8 cellular contexts compared by ENCODE assay signal in genomic region chr12:1594045-1594294, GRCh38. TPM values are rescaled to one million over a fixed set of nuclear protein-coding genes. Genes with fewer than 3 reads are reported as not detected.
A peak's percentile ranks its signal among the peaks of the same experiment; 100 is the strongest.
DNase-seq lines count a peak whose midpoint lies in the region; ATAC-seq and TF ChIP-seq lines count a peak whose summit lies in the region.

No MANE protein-coding gene starts in this region.

- H3K36me3 Mint-ChIP-seq in activated T-cell treated with anti-CD3 and anti-CD28 coated beads, Interleukin-2, amount 50 U/mL, for 4 hours (ENCODE audit: insufficient read depth): peaks cover 6% of the 10 kb centered on the region

- ATAC-seq in HG02642 (IDR thresholded peaks at IDR 0.05; ENCODE audit: poor library complexity, unreplicated experiment): peak; percentile 56
- ATAC-seq in activated T-cell treated with anti-CD3 and anti-CD28 coated beads, Interleukin-2, amount 50 U/mL, for 4 hours: peak; percentile 58 to 59
- ATAC-seq in left cardiac atrium: peak; percentile 43 to 60
- peak; percentile 49 for ATAC-seq in sciatic nerve

- H3K27ac ChIP-seq in 22Rv1: peak overlapping the region; percentile 98

- no peaks in the 10 kb centered on the region for H3K9me3 Mint-ChIP-seq in activated T-cell treated with anti-CD3 and anti-CD28 coated beads, Interleukin-2, amount 50 U/mL, for 4 hours

- intact Hi-C loops in left cardiac atrium (cut with DNase I): loop anchor here in 1 of 2 donors (5.0 kb wide), 1 partner anchor 477 kb away; no protein-coding TSS in a partner anchor
- intact Hi-C loops in sciatic nerve (cut with DNase I): loop anchor here (5.0 kb wide), 1 partner anchor 467 kb away; no protein-coding TSS in a partner anchor

- H3K4me3 Mint-ChIP-seq in activated T-cell treated with anti-CD3 and anti-CD28 coated beads, Interleukin-2, amount 50 U/mL, for 4 hours: peak overlapping the region; percentile 95

- H3K4me1 Mint-ChIP-seq in activated T-cell treated with anti-CD3 and anti-CD28 coated beads, Interleukin-2, amount 50 U/mL, for 4 hours (ENCODE audit: low read depth): peaks cover 56% of the 10 kb centered on the region

- TF ChIP-seq CTCF in 22Rv1 (IDR thresholded peaks at IDR 0.05) (no peak), GM10266 (IDR thresholded peaks at IDR 0.05; ENCODE audit: control insufficient read depth, insufficient read depth, low read depth, missing control alignments) (no peak)

- DNase-seq in GM10266 (ENCODE audit: extremely low spot score) (peak; percentile 88), NCI-H1092 treated with DMSO at 0.1 percent for 48 hours (lab: John Stamatoyannopoulos, UW) (peak; percentile 57), left cardiac atrium (no peak), sciatic nerve (ENCODE audit: low spot score) (peak; percentile 85), cerebellar nuclear complex (lab: John Stamatoyannopoulos, UW) (no peak)
- DNase-seq in activated T-cell treated with anti-CD3 and anti-CD28 coated beads, Interleukin-2, amount 50 U/mL, for 4 hours: no peak

- no peaks in the 10 kb centered on the region for H3K27me3 Mint-ChIP-seq in activated T-cell treated with anti-CD3 and anti-CD28 coated beads, Interleukin-2, amount 50 U/mL, for 4 hours (ENCODE audit: low read depth)

RNA-seq across cellular contexts. Expression of gene FBXL14, which starts 0.4 kb away (rescaled TPM):
- 10 to 100 TPM; 22.8 to 25.2 (median 23.7) TPM for total RNA-seq in activated T-cell treated with anti-CD3 and anti-CD28 coated beads, Interleukin-2, amount 50 U/mL, for 4 hours
- total RNA-seq in left cardiac atrium: 1 to 10 TPM; 7.0 to 7.6 TPM
- total RNA-seq in sciatic nerve: 14.0 TPM

RNA-seq across cellular contexts. Expression of gene WNT5B, which starts 35.1 kb away (rescaled TPM):
- total RNA-seq in activated T-cell treated with anti-CD3 and anti-CD28 coated beads, Interleukin-2, amount 50 U/mL, for 4 hours: under 1 TPM in 1 of 3 donors, not detected in 2; 0.13 TPM
- 1 to 10 TPM; 1.8 to 5.0 TPM for total RNA-seq in left cardiac atrium
- 10.6 TPM for total RNA-seq in sciatic nerve

Comparison
In these comparisons a context has a peak if more than half of its experiments do, and no peak if none do; other contexts are left out.
1. DNase-seq: peak in GM10266 (single experiment), NCI-H1092 treated with DMSO at 0.1 percent for 48 hours (single experiment) and sciatic nerve (single experiment); none in activated T-cell treated with anti-CD3 and anti-CD28 coated beads, Interleukin-2, amount 50 U/mL, for 4 hours (single experiment), left cardiac atrium (single experiment) and cerebellar nuclear complex (0 of 2).
2. Peak in every context shown above with its lines, with median percentiles within 50 percentile points of each other: ATAC-seq.